In genomic region chr9:22052376-22052945, GRCh38 we compare ENCODE assay signal across 8 cellular contexts.
DNase-seq lines count a peak whose midpoint lies in the region; ATAC-seq and TF ChIP-seq lines count a peak whose summit lies in the region.

No MANE protein-coding gene starts in this region.

- no peak overlapping the region for H3K4me3 Mint-ChIP-seq in nephron progenitor cell

- no peaks in the 10 kb centered on the region for H3K4me1 Mint-ChIP-seq in nephron progenitor cell

- DNase-seq in activated CD4-positive, CD25-positive, alpha-beta regulatory T cell (lab: John Stamatoyannopoulos, UW): no peak
- DNase-seq in NCI-H774 (lab: John Stamatoyannopoulos, UW): peak; percentile 17
- DNase-seq in epithelial cell of esophagus (ENCODE audit: low read depth): peak; percentile 98
- peak; percentile 31 for DNase-seq in stimulated activated CD4-positive, alpha-beta T cell treated with anti-CD3 and anti-CD28 coated beads, Interleukin-1b, Interleukin-23, amount 100 ng/mL, for 48 hours
- no peak for DNase-seq in NCI-H1105 treated with DMSO at 0.1 percent for 48 hours (lab: John Stamatoyannopoulos, UW)
- DNase-seq in nephron progenitor cell: no peak
- DNase-seq in HuH-7 (ENCODE audit: low spot score): no peak

- ATAC-seq in activated CD4-positive, CD25-positive, alpha-beta regulatory T cell treated with anti-CD3 and anti-CD28 coated beads, Interleukin-2, amount 50 U/mL, for 24 hours: peak; percentile 93 to 96

- H3K36me3 Mint-ChIP-seq in nephron progenitor cell (ENCODE audit: low read depth): no peaks in the 10 kb centered on the region

- TF ChIP-seq CTCF in epithelial cell of esophagus (IDR thresholded peaks at IDR 0.05; ENCODE audit: insufficient read depth, low read depth, low read length, missing control alignments): no peak
- TF ChIP-seq CTCF in nephron progenitor cell (IDR thresholded peaks at IDR 0.05): no peak

- no peak overlapping the region for H3K4me3 ChIP-seq in epithelial cell of esophagus (ENCODE audit: low read length)

- no peaks in the 10 kb centered on the region for H3K9me3 Mint-ChIP-seq in nephron progenitor cell

- H3K27me3 Mint-ChIP-seq in nephron progenitor cell (ENCODE audit: low read depth, poor library complexity): no peaks in the 10 kb centered on the region

- no peak overlapping the region for H3K27ac Mint-ChIP-seq in nephron progenitor cell

Comparison
In these comparisons a context has a peak if more than half of its experiments do, and no peak if none do; other contexts are left out.
1. DNase-seq: peak in NCI-H774 (single experiment), epithelial cell of esophagus (single experiment) and stimulated activated CD4-positive, alpha-beta T cell treated with anti-CD3 and anti-CD28 coated beads, Interleukin-1b, Interleukin-23, amount 100 ng/mL, for 48 hours (single experiment); none in activated CD4-positive, CD25-positive, alpha-beta regulatory T cell (0 of 4), NCI-H1105 treated with DMSO at 0.1 percent for 48 hours (single experiment), nephron progenitor cell (single experiment) and HuH-7 (single experiment).